Comparison of ENCODE assay signal across 23 cellular contexts in the genomic region with DNA sequence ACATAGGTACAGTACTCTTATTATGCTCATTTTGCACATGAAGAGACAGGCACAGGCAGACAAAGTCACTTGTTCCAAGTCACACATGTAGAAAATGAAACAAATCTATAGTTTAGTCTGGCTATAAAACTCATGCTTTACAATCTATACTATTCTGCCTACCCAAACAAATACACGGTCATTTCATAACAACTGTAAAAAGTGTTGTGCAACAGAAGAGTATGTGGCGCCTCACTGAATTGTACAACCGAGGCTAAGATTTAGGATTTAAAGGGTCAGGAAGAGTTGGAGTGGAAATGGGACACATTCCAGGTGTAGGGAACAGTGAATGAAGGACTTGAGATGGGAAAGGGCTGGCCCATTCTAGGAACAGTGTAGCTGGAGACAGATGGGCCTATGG.
"Had no signal": no experiment of that assay in that cellular context is flagged by ENCODE, and none has a peak within 500 bp of the region (broad histone marks: within the 10 kb centered on the region; RNA-seq: fewer than 3 reads in every experiment).

No MANE protein-coding gene starts in this region.

- DNase-seq: KBM-7; MG63; NCI-H1092; NCI-H1436; NCI-H187; NCI-H2029; NCI-H2081 treated with DMSO at 0.1 percent for 48 hours; NCI-H2171; NCI-H226; NCI-H446; NCI-H510A; NCI-H524 treated with DMSO at 0.1 percent for 48 hours; NCI-H82; NK-92 treated with Interleukin-12 subunit alpha and Interleukin-12 subunit beta, amount 100 ng/mL, for 24 hours; PC-9; Right ventricle myocardium superior; RPMI8226; SIG-M5; SW 1271; T-cell had no signal

- H3K36me3 ChIP-seq: MG63, SJSA1 had no signal

- H3K27ac ChIP-seq: PC-9, SJSA1, SK-N-MC had no signal

- ATAC-seq: T-cell had no signal

- H3K9me3 ChIP-seq: SJSA1 had no signal

- H3K4me3 ChIP-seq: MG63, PC-9, SJSA1, SK-N-MC had no signal

- FAIRE-seq: RCC 7860 had no signal

- H2AFZ ChIP-seq: PC-9 had no signal

- H3K27me3 ChIP-seq: MG63, SJSA1 had no signal

- H3K4me2 ChIP-seq: PC-9 had no signal
